Comparison of ENCODE assay signal across 8 cellular contexts in the genomic region with DNA sequence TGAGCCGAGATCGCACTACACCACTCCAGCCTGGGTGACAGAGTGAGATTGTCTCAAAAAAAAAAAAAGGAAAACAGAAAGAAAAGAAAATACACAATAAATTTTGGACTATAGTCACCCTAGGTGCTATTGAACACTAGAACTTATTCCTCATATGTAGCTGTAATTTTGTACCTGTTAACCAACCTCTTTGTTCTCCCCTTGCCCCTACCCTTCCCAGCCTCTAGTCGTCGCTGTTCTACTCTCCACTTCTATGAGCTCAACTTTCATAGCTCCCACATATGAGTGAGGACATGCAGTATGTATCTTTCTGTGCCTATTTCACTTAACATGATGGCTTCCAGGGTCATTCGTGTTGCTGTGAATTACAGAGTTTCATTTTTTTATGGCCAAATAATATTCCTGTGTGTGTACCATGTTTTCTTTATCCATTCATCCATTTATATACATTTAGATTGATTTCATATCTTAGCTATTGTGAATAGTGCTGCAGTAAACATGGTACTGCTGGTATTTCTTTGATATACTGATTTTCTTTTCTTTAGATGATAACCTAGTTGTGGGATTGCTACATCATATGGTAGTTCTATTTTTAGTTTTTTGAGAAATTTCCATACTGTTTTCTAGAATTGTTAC. TPM values are rescaled to one million over a fixed set of nuclear protein-coding genes. Genes with fewer than 3 reads are reported as not detected.
A peak's percentile ranks its signal among the peaks of the same experiment; 100 is the strongest.
DNase-seq lines count a peak whose midpoint lies in the region; ATAC-seq and TF ChIP-seq lines count a peak whose summit lies in the region.

No MANE protein-coding gene starts in this region.

- H3K4me3 ChIP-seq in foreskin fibroblast (ENCODE audit: low read depth in 1 of 2, low read length in 2 of 2) (no peak overlapping the region), psoas muscle (no peak overlapping the region), lower leg skin (ENCODE audit: low read depth, poor library complexity, severe bottlenecking) (no peak overlapping the region)

- no peaks in the 10 kb centered on the region for H3K27me3 ChIP-seq in psoas muscle (ENCODE audit: insufficient read depth in 3 of 3, low read length in 2 of 3)

- WGBS in psoas muscle, 3 donors, result 55 to 58% (median 57%) methylated on average over 5 of the region's 5 CpGs
- WGBS in lower leg skin, 2 donors, result 55 to 64% methylated on average over 5 of the region's 5 CpGs

- H3K27ac ChIP-seq in psoas muscle, result no peak overlapping the region

- H3K9me3 ChIP-seq in psoas muscle, result no peaks in the 10 kb centered on the region

- no peaks in the 10 kb centered on the region for H3K4me1 ChIP-seq in psoas muscle

- TF ChIP-seq CTCF in foreskin fibroblast (IDR thresholded peaks at IDR 0.05; ENCODE audit: low read depth, low read length) (peak; percentile 87), psoas muscle (IDR thresholded peaks at IDR 0.05) (peak; percentile 68), lower leg skin (IDR thresholded peaks at IDR 0.05) (no peak)

- intact Hi-C loops in psoas muscle (cut with DNase I) (loop anchor here in 1 of 2 donors (5.0 kb wide), 1 partner anchor 304 kb away; no protein-coding TSS in a partner anchor), lower leg skin (cut with DNase I; ENCODE audit: low total_unique reads) (loop anchor here (5.0 kb wide), 1 partner anchor 304 kb away; no protein-coding TSS in a partner anchor)

- peak; percentile 64 for DNase-seq in activated effector memory CD4-positive, alpha-beta T cell treated with anti-CD3 and anti-CD28 coated beads, Interleukin-2, amount 50 U/mL, for 16 hours
- DNase-seq in activated effector memory CD4-positive, alpha-beta T cell treated with Interleukin-2 at 50 U/mL for 16 hours, result no peak
- DNase-seq in NCI-H146 (lab: John Stamatoyannopoulos, UW) (peak; percentile 45), foreskin fibroblast (peak in 1 of 2 donors; percentile 64), psoas muscle (no peak), lower leg skin (ENCODE audit: low spot score in 2 of 2) (no peak)
- peak; percentile 8 to 9 for DNase-seq in activated CD4-positive, alpha-beta T cell treated with anti-CD3 and anti-CD28 coated beads for 4 hours

- TF ChIP-seq POLR2A in lower leg skin (IDR thresholded peaks at IDR 0.05), result no peak

- ATAC-seq in psoas muscle, result peak in 3 of 4 donors; percentile 54 to 74 (median 70)
- no peak for ATAC-seq in HG03175 (IDR thresholded peaks at IDR 0.05; ENCODE audit: unreplicated experiment)

- H3K36me3 ChIP-seq in psoas muscle (ENCODE audit: insufficient read depth in 1 of 2, low read depth in 1 of 2), result peaks cover 9 to 92% of the 10 kb centered on the region in 2 donors

RNA-seq across cellular contexts. Expression of a gene that starts 28.3 kb away (rescaled TPM):
- total RNA-seq in psoas muscle (10 to 100 TPM; 27.8 to 34.6 (median 32.4) TPM), lower leg skin (10 to 100 TPM; 14.5 to 24.2 (median 17.0) TPM)
- 10 to 100 TPM; 12.6 to 20.2 (median 13.6) TPM for polyA plus RNA-seq in psoas muscle

Comparison
In these comparisons a context has a peak if more than half of its experiments do, and no peak if none do; other contexts are left out.
1. DNase-seq: peak in activated effector memory CD4-positive, alpha-beta T cell treated with anti-CD3 and anti-CD28 coated beads, Interleukin-2, amount 50 U/mL, for 16 hours (single experiment), NCI-H146 (single experiment) and activated CD4-positive, alpha-beta T cell treated with anti-CD3 and anti-CD28 coated beads for 4 hours (2 of 2); none in activated effector memory CD4-positive, alpha-beta T cell treated with Interleukin-2 at 50 U/mL for 16 hours (single experiment), psoas muscle (0 of 2) and lower leg skin (0 of 2).
2. CTCF ChIP-seq: peak in foreskin fibroblast (single experiment) and psoas muscle (single experiment); none in lower leg skin (0 of 3).